1 cellular context compared by ENCODE assay signal in the genomic region with DNA sequence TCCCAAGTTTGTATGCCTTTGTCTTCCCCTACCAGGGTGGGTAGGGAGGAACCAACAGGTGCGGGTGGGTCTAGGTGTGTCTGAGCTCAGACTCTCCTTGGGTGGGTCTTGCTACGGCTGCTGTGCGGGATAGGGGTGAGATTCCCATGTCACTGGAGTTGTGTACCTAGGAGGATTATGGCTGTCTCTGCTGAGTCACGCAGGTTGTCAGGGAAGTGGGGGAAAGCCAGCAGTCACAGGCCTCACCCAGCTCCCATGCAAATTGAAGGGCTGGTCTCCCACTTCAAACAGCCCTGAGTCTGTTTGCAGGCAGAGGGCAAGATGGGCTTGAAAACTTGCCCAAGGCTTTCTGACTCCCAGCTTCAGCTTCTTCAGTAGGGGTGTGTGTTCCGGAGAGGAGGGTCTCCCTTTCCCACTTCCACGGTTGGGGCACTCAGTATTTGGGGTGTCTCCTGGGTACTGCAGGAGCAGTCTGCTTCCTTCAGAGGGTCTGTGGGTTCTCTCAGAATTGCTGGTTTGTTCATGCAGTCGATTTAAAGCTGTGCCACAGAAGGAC.
TF ChIP-seq lines count a peak whose summit lies in the region.

No MANE protein-coding gene starts in this region.

TF ChIP-seq in K562, 482 proteins besides CTCF, POLR2A, EP300 and RAD21 (continued from another document):
- TF ChIP-seq, protein P1, sequence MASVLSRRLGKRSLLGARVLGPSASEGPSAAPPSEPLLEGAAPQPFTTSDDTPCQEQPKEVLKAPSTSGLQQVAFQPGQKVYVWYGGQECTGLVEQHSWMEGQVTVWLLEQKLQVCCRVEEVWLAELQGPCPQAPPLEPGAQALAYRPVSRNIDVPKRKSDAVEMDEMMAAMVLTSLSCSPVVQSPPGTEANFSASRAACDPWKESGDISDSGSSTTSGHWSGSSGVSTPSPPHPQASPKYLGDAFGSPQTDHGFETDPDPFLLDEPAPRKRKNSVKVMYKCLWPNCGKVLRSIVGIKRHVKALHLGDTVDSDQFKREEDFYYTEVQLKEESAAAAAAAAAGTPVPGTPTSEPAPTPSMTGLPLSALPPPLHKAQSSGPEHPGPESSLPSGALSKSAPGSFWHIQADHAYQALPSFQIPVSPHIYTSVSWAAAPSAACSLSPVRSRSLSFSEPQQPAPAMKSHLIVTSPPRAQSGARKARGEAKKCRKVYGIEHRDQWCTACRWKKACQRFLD (CRISPR knock-in tag; IDR thresholded peaks at IDR 0.05): no peak
